Comparison of ENCODE assay signal across 1 cellular context in the genomic region with DNA sequence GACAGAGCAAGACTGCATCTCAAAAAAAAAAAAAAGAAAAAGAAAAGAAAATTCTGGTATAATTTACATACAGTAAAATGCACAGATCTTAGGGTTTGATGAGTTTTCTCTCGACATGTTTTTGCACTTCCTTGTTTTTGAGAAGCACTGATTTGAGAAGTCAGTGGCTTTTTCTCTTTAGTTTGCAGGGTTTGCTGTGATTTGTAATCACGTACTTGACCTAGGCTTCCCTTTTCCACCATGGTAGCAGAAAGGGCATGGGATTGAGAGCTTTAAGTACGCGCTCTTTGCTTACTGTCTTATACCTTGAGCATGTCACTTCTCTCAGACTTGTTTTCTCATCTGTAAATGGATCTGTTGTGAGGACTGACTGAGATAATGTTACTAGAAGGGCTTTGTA.
A peak's percentile ranks its signal among the peaks of the same experiment; 100 is the strongest.
TF ChIP-seq lines count a peak whose summit lies in the region.

No MANE protein-coding gene starts in this region.

TF ChIP-seq in HepG2, 621 proteins besides CTCF, POLR2A, EP300 and RAD21:
- 0 out of 2 replicates have a peak, but pooled peaks have one; percentile 16 for TF ChIP-seq RBFOX2 (IDR thresholded peaks at IDR 0.05; ENCODE audit: low read depth, low read length)
- TF ChIP-seq ZNF549 (CRISPR knock-in tag; IDR thresholded peaks at IDR 0.05): no peak
